Comparison of ENCODE assay signal across 28 cellular contexts in the genomic region with DNA sequence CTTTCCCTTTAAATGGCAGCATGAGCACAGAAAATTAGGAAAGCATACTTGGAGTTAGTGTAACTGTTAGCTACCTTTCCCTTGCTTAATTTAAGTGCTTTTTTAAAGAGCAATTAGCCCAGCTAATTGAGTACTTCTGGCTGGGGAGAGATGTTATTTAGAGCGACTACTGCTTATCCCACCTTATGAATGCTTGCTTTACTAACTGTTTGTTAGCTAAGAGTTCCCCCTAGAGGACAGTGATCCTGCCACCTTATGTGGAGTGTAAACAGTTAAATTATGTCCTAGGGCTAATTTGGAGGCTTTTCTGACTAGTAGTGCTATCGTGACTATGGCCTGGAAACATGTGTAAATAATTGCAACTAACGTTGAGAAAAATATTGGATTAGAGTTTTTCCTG.
DNase-seq lines count a peak whose midpoint lies in the region; ATAC-seq and TF ChIP-seq lines count a peak whose summit lies in the region.
"Had no signal": no experiment of that assay in that cellular context is flagged by ENCODE, and none has a peak within 500 bp of the region (broad histone marks: within the 10 kb centered on the region; RNA-seq: fewer than 3 reads in every experiment).

No MANE protein-coding gene starts in this region.

- no peaks in the 10 kb centered on the region for H3K27me3 ChIP-seq in MM.1S (replicated peaks; ENCODE audit: insufficient read depth, low read length)
- no peaks in the 10 kb centered on the region for H3K27me3 ChIP-seq in WERI-Rb-1 (ENCODE audit: insufficient read depth, low read depth, severe bottlenecking)
- no peaks in the 10 kb centered on the region for H3K27me3 ChIP-seq in smooth muscle cell (ENCODE audit: low read depth)
- H3K27me3 ChIP-seq: BLaER1, esophagus muscularis mucosa, pancreas, SJCRH30, tibial nerve had no signal

- H3K36me3 Mint-ChIP-seq in activated T-cell treated with anti-CD3 and anti-CD28 coated beads, Interleukin-2, amount 50 U/mL, for 4 hours (ENCODE audit: insufficient read depth): no peaks in the 10 kb centered on the region
- H3K36me3 Mint-ChIP-seq: activated naive CD4-positive, alpha-beta T cell treated with anti-CD3 and anti-CD28 coated beads, Interleukin-2, amount 10 ng/mL, durations not matched to agents 7 days and 5 days had no signal

- H3K27ac ChIP-seq in MM.1S (ENCODE audit: low read length) (no peak overlapping the region), WERI-Rb-1 (no peak overlapping the region), smooth muscle cell (ENCODE audit: low read depth) (no peak overlapping the region)
- H3K27ac ChIP-seq: BLaER1, esophagus muscularis mucosa, pancreas, SJCRH30, tibial nerve had no signal

- H3K4me3 ChIP-seq in MM.1S (ENCODE audit: low read length): no peak overlapping the region
- no peak overlapping the region for H3K4me3 ChIP-seq in WERI-Rb-1 (ENCODE audit: low read depth, low read length)
- no peak overlapping the region for H3K4me3 ChIP-seq in smooth muscle cell
- H3K4me3 ChIP-seq: BLaER1, esophagus muscularis mucosa, pancreas, SJCRH30, tibial nerve had no signal

- H3K9me2 ChIP-seq in MM.1S (replicated peaks; ENCODE audit: insufficient read depth, low read length): no peaks in the 10 kb centered on the region

- H3K4me1 Mint-ChIP-seq in activated T-cell treated with anti-CD3 and anti-CD28 coated beads, Interleukin-2, amount 50 U/mL, for 4 hours (ENCODE audit: low read depth): no peaks in the 10 kb centered on the region
- H3K4me1 Mint-ChIP-seq: activated naive CD4-positive, alpha-beta T cell treated with anti-CD3 and anti-CD28 coated beads, Interleukin-2, amount 10 ng/mL, durations not matched to agents 7 days and 5 days; mesothelial cell of epicardium had no signal

- H3F3A ChIP-seq in MM.1S (ENCODE audit: insufficient read depth, low read length): no peaks in the 10 kb centered on the region
- H3F3A ChIP-seq in smooth muscle cell (ENCODE audit: low read depth): no peaks in the 10 kb centered on the region

- H3K9me3 ChIP-seq in MM.1S (replicated peaks; ENCODE audit: insufficient read depth, low read length) (no peaks in the 10 kb centered on the region), WERI-Rb-1 (ENCODE audit: severe bottlenecking) (peaks cover 15% of the 10 kb centered on the region), smooth muscle cell (replicated peaks; ENCODE audit: low read depth) (peaks cover 4% of the 10 kb centered on the region)
- H3K9me3 ChIP-seq: pancreas, SJCRH30 had no signal

- H4K20me1 ChIP-seq in MM.1S (ENCODE audit: insufficient read depth, low read length): no peaks in the 10 kb centered on the region
- H4K20me1 ChIP-seq in smooth muscle cell (ENCODE audit: low read depth): no peaks in the 10 kb centered on the region
- H4K20me1 ChIP-seq: BLaER1 had no signal

- H3K4me3 Mint-ChIP-seq in activated T-cell treated with anti-CD3 and anti-CD28 coated beads, Interleukin-2, amount 50 U/mL, for 4 hours: no peak overlapping the region
- H3K4me3 Mint-ChIP-seq: activated CD8-positive, alpha-beta T cell treated with anti-CD3 and anti-CD28 coated beads, Interleukin-2, amount 10 ng/mL, durations not matched to agents 7 days and 5 days; activated naive CD4-positive, alpha-beta T cell treated with anti-CD3 and anti-CD28 coated beads, Interleukin-2, amount 10 ng/mL, durations not matched to agents 7 days and 5 days; mesothelial cell of epicardium; natural killer cell treated with Interleukin-12 subunit alpha and Interleukin-12 subunit beta and Interleukin-15 and Interleukin-18, amount 100 ng/mL, for 72 hours had no signal

- H3K4me2 ChIP-seq in MM.1S (ENCODE audit: low read depth, low read length) (no peak overlapping the region), smooth muscle cell (no peak overlapping the region)
- H3K4me2 ChIP-seq: BLaER1 had no signal

- H3K9me3 Mint-ChIP-seq in activated T-cell treated with anti-CD3 and anti-CD28 coated beads, Interleukin-2, amount 50 U/mL, for 4 hours: peaks cover 24% of the 10 kb centered on the region

- no peaks in the 10 kb centered on the region for H3K27me3 Mint-ChIP-seq in activated T-cell treated with anti-CD3 and anti-CD28 coated beads, Interleukin-2, amount 50 U/mL, for 4 hours (ENCODE audit: low read depth)
- H3K27me3 Mint-ChIP-seq: activated naive CD4-positive, alpha-beta T cell treated with anti-CD3 and anti-CD28 coated beads, Interleukin-2, amount 10 ng/mL, durations not matched to agents 7 days and 5 days; natural killer cell treated with Interleukin-12 subunit alpha and Interleukin-12 subunit beta and Interleukin-15 and Interleukin-18, amount 100 ng/mL, for 72 hours had no signal

- peak; percentile 2 for DNase-seq in DMS 273 (lab: John Stamatoyannopoulos, UW; ENCODE audit: unreplicated experiment)
- no peak for DNase-seq in DMS 273 treated with DMSO at 0.1 percent for 48 hours (lab: John Stamatoyannopoulos, UW)
- peak; percentile 11 for DNase-seq in MM.1S
- DNase-seq in WERI-Rb-1: no peak
- DNase-seq in smooth muscle cell (lab: John Stamatoyannopoulos, UW; ENCODE audit: unreplicated experiment): no peak
- no peak for DNase-seq in activated T-cell treated with anti-CD3 and anti-CD28 coated beads, Interleukin-2, amount 50 U/mL, for 4 hours
- DNase-seq: 8988T; activated CD8-positive, alpha-beta T cell treated with anti-CD3 and anti-CD28 coated beads, Interleukin-2, amount 10 ng/mL, durations not matched to agents 7 days and 5 days; activated naive CD4-positive, alpha-beta T cell treated with anti-CD3 and anti-CD28 coated beads, Interleukin-2, amount 10 ng/mL, durations not matched to agents 7 days and 5 days; activated T-cell treated with anti-CD3 and anti-CD28 coated beads, Interleukin-2, amount 50 U/mL, for 48 hours; anterior cingulate cortex; central memory CD4-positive, alpha-beta T cell; GF-D8; left colon; NCI-H146; NCI-H2227 treated with DMSO at 0.1 percent for 48 hours; pancreas; stimulated activated naive CD4-positive, alpha-beta T cell had no signal

- H3K79me2 ChIP-seq in MM.1S (ENCODE audit: low read length) (no peaks in the 10 kb centered on the region), smooth muscle cell (ENCODE audit: low read depth) (no peaks in the 10 kb centered on the region)

- no peak overlapping the region for H3K9ac ChIP-seq in MM.1S (ENCODE audit: low read length)
- no peak overlapping the region for H3K9ac ChIP-seq in smooth muscle cell (ENCODE audit: low read depth)
- H3K9ac ChIP-seq: BLaER1 had no signal

- WGBS in smooth muscle cell (ENCODE audit: low lambda C conversion rate): 80% methylated on average over 3 of the region's 3 CpGs

- TF ChIP-seq CTCF in GM12872 (IDR thresholded peaks at IDR 0.05; ENCODE audit: insufficient read depth, low read depth, low read length) (peak; percentile 34), MM.1S (IDR thresholded peaks at IDR 0.05; ENCODE audit: low read length) (peak; percentile 30; the same call in 1 of the 2 replicates), WERI-Rb-1 (IDR thresholded peaks at IDR 0.05; ENCODE audit: low read depth, low read length) (peak; percentile 44), smooth muscle cell (IDR thresholded peaks at IDR 0.05; ENCODE audit: borderline replicate concordance, insufficient read depth, poor library complexity, severe bottlenecking) (no peak)

- H2AFZ ChIP-seq in MM.1S (ENCODE audit: low read length) (no peak overlapping the region), smooth muscle cell (ENCODE audit: low read depth) (no peak overlapping the region)

- peaks cover 6% of the 10 kb centered on the region; the same call in 1 of the 2 replicates for H3K4me1 ChIP-seq in MM.1S (ENCODE audit: low read length)
- no peaks in the 10 kb centered on the region for H3K4me1 ChIP-seq in smooth muscle cell (ENCODE audit: low read depth)
- H3K4me1 ChIP-seq: BLaER1, esophagus muscularis mucosa, pancreas, tibial nerve had no signal

- H3K36me3 ChIP-seq in MM.1S (replicated peaks; ENCODE audit: insufficient read depth, low read length) (no peaks in the 10 kb centered on the region), WERI-Rb-1 (no peaks in the 10 kb centered on the region), smooth muscle cell (ENCODE audit: low read depth) (no peaks in the 10 kb centered on the region)
- H3K36me3 ChIP-seq: BLaER1, esophagus muscularis mucosa, pancreas, SJCRH30, tibial nerve had no signal

- no peak for ATAC-seq in HG03520 (IDR thresholded peaks at IDR 0.05; ENCODE audit: unreplicated experiment)
- no peak for ATAC-seq in activated T-cell treated with anti-CD3 and anti-CD28 coated beads, Interleukin-2, amount 50 U/mL, for 4 hours
- ATAC-seq: activated CD4-positive, CD25-positive, alpha-beta regulatory T cell treated with anti-CD3 and anti-CD28 coated beads, Interleukin-2, amount 50 U/mL, for 24 hours; activated CD8-positive, alpha-beta T cell treated with anti-CD3 and anti-CD28 coated beads, Interleukin-2, amount 10 ng/mL, durations not matched to agents 7 days and 5 days; left colon; natural killer cell treated with Interleukin-12 subunit alpha and Interleukin-12 subunit beta and Interleukin-15 and Interleukin-18, amount 100 ng/mL, for 72 hours; pancreas; sciatic nerve had no signal

Comparison
In these comparisons a context has a peak if more than half of its experiments do, and no peak if none do; other contexts are left out.
1. DNase-seq: peak in DMS 273 (single experiment) and MM.1S (single experiment); none in DMS 273 treated with DMSO at 0.1 percent for 48 hours (single experiment), WERI-Rb-1 (single experiment), smooth muscle cell (single experiment) and activated T-cell treated with anti-CD3 and anti-CD28 coated beads, Interleukin-2, amount 50 U/mL, for 4 hours (single experiment).